Comparison of ENCODE assay signal across 8 cellular contexts in the genomic region with DNA sequence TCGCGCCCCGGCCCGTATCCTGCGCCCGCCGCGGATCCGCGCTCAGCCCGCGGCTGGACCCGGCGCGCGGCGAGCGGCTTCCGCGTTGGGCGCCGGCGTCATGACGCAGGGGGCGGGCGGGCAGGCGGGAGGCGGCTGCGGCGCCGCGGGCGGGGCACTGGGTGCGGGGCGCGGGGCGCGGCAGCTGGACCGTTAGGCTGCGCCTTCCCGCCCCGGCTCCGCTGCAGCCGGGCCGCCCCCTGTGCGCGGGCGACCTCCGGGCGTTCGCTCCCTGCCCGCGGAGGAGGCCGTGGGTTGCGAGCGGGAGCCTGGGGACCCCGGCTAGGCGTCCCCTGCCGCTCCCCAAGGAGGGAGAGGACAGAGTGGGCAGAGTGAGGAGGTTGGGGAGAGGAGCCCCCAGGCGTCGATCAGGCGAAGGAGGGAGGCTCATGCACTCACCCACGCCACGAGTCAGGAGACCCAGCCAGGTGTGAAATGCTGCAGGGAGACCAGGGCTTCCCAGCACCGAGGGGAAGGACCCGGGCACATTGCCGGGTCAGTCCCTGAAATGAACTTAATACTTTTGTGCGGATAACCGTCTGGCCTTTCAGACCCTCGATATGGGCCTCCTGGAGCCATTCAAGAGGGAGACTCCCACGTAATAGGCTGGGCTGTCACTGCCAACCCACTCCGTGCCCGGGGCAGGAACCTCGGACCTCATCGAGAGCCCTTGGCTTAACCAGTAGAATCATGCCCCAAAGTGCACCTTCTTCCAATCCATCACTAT. TPM values are rescaled to one million over a fixed set of nuclear protein-coding genes. Genes with fewer than 3 reads are reported as not detected.
DNase-seq lines count a peak whose midpoint lies in the region; ATAC-seq and TF ChIP-seq lines count a peak whose summit lies in the region.

PIP4K2A (minus strand) TSS at position 55 of the 766 bp plus-strand sequence. CDS start 252 bp downstream, outside the sequence.

- CTCF ChIA-PET in activated CD8-positive, alpha-beta memory T cell treated with anti-CD3 and anti-CD28 coated beads, Interleukin-2, amount 10 ng/mL, durations not matched to agents 7 days and 5 days (lab: Charles Lee), result interaction anchor here (2.0 to 2.7 kb wide), 3 partner anchors 14 to 46 kb away, joined by 5 to 8 read pairs (median 6); no protein-coding TSS in a partner anchor

- 14 to 38% methylated on average over 23 to 75 of the region's 75 CpGs for WGBS in endodermal cell (ENCODE audit: insufficient coverage in 1 of 2, insufficient read length in 1 of 2), 2 experiments

- peaks cover 16% of the 10 kb centered on the region for H3K36me3 Mint-ChIP-seq in activated CD8-positive, alpha-beta memory T cell treated with anti-CD3 and anti-CD28 coated beads, Interleukin-2, amount 10 ng/mL, durations not matched to agents 7 days and 5 days
- no peaks in the 10 kb centered on the region for H3K36me3 Mint-ChIP-seq in endodermal cell (ENCODE audit: low read depth)

- H3K9me3 ChIP-seq in endodermal cell (ENCODE audit: control insufficient read depth, low read length), result no peaks in the 10 kb centered on the region

- peak; percentile 71 for DNase-seq in NCI-H748 (lab: John Stamatoyannopoulos, UW; ENCODE audit: unreplicated experiment)
- peak; percentile 81 for DNase-seq in activated CD8-positive, alpha-beta memory T cell treated with anti-CD3 and anti-CD28 coated beads, Interleukin-2, amount 10 ng/mL, durations not matched to agents 7 days and 5 days
- DNase-seq in endodermal cell, result peak; percentile 62
- peak; percentile 92 for DNase-seq in mesenteric fat pad (ENCODE audit: low spot score)
- peak; percentile 70 for DNase-seq in stimulated activated CD8-positive, alpha-beta memory T cell treated with anti-CD3 and anti-CD28 coated beads, Interleukin-12 subunit alpha, Interleukin-12 subunit beta, amount 100 ng/mL, for 4 hours (ENCODE audit: low read depth)

- no peak within 1 kb of the TSS for H3K9ac ChIP-seq in endodermal cell (ENCODE audit: extremely low read depth, low read length, poor library complexity, severe bottlenecking)

- H3K27ac ChIP-seq in ACC112 (ENCODE audit: low read depth, low read length), result peak within 1 kb of the TSS; percentile 49; the same call in 1 of the 2 replicates
- no peak within 1 kb of the TSS for H3K27ac ChIP-seq in endodermal cell (ENCODE audit: low read depth, low read length)

- no peak for TF ChIP-seq CTCF in endodermal cell (conservative IDR thresholded peaks at IDR 0.05)

- no peaks in the 10 kb centered on the region for H3K9me3 Mint-ChIP-seq in activated CD8-positive, alpha-beta memory T cell treated with anti-CD3 and anti-CD28 coated beads, Interleukin-2, amount 10 ng/mL, durations not matched to agents 7 days and 5 days (ENCODE audit: low read depth)
- H3K9me3 Mint-ChIP-seq in endodermal cell, result no peaks in the 10 kb centered on the region

- peak within 1 kb of the TSS; percentile 99 for H2AFZ ChIP-seq in ACC112 (ENCODE audit: low read length, unreplicated experiment)

- peak within 1 kb of the TSS; percentile 89 for H3K4me3 Mint-ChIP-seq in activated CD8-positive, alpha-beta memory T cell treated with anti-CD3 and anti-CD28 coated beads, Interleukin-2, amount 10 ng/mL, durations not matched to agents 7 days and 5 days
- peak within 1 kb of the TSS; percentile 70 for H3K4me3 Mint-ChIP-seq in endodermal cell

- H3K27me3 ChIP-seq in ACC112 (ENCODE audit: insufficient read depth, low read length) (no peaks in the 10 kb centered on the region), endodermal cell (ENCODE audit: control insufficient read depth, insufficient read depth, low read length, poor library complexity, severe bottlenecking) (peaks cover 56% of the 10 kb centered on the region)

- ATAC-seq in GM18508 (IDR thresholded peaks at IDR 0.05; ENCODE audit: insufficient read depth, unreplicated experiment) (peak; percentile 35), HG02973 (IDR thresholded peaks at IDR 0.05; ENCODE audit: unreplicated experiment) (peak; percentile 75)
- peak; percentile 89 for ATAC-seq in activated CD8-positive, alpha-beta memory T cell treated with anti-CD3 and anti-CD28 coated beads, Interleukin-2, amount 10 ng/mL, durations not matched to agents 7 days and 5 days

- H3K4me1 Mint-ChIP-seq in activated CD8-positive, alpha-beta memory T cell treated with anti-CD3 and anti-CD28 coated beads, Interleukin-2, amount 10 ng/mL, durations not matched to agents 7 days and 5 days, result peaks cover 31% of the 10 kb centered on the region
- peaks cover 9% of the 10 kb centered on the region for H3K4me1 Mint-ChIP-seq in endodermal cell

- H3K36me3 ChIP-seq in ACC112 (ENCODE audit: insufficient read depth, low read length), result no peaks in the 10 kb centered on the region
- no peaks in the 10 kb centered on the region for H3K36me3 ChIP-seq in endodermal cell (ENCODE audit: control insufficient read depth, insufficient read depth, low read length)

- H3K27ac Mint-ChIP-seq in activated CD8-positive, alpha-beta memory T cell treated with anti-CD3 and anti-CD28 coated beads, Interleukin-2, amount 10 ng/mL, durations not matched to agents 7 days and 5 days, result peak within 1 kb of the TSS; percentile 90
- no peak within 1 kb of the TSS for H3K27ac Mint-ChIP-seq in endodermal cell

- peak within 1 kb of the TSS; percentile 97 for H3K4me3 ChIP-seq in ACC112 (ENCODE audit: low read depth, low read length)
- peak within 1 kb of the TSS; percentile 84 for H3K4me3 ChIP-seq in endodermal cell (ENCODE audit: low read length)

- H3K27me3 Mint-ChIP-seq in activated CD8-positive, alpha-beta memory T cell treated with anti-CD3 and anti-CD28 coated beads, Interleukin-2, amount 10 ng/mL, durations not matched to agents 7 days and 5 days, result no peaks in the 10 kb centered on the region
- peaks cover 63% of the 10 kb centered on the region for H3K27me3 Mint-ChIP-seq in endodermal cell (ENCODE audit: insufficient read depth)

- peaks cover 21% of the 10 kb centered on the region for H3K4me1 ChIP-seq in ACC112 (ENCODE audit: control insufficient read depth, insufficient read depth, low read length, unreplicated experiment)
- peaks cover 4% of the 10 kb centered on the region for H3K4me1 ChIP-seq in endodermal cell (ENCODE audit: control insufficient read depth, insufficient read depth, low read length)

- peaks cover 43% of the 10 kb centered on the region for H3K79me2 ChIP-seq in ACC112 (ENCODE audit: control insufficient read depth, insufficient read depth, low read length, unreplicated experiment)

RNA-seq across cellular contexts. Expression of gene PIP4K2A, which starts in this region (rescaled TPM):
- 100 to 1,000 TPM; 129 to 136 TPM for total RNA-seq in activated CD8-positive, alpha-beta memory T cell treated with anti-CD3 and anti-CD28 coated beads, Interleukin-2, amount 10 ng/mL, durations not matched to agents 7 days and 5 days
- 10 to 100 TPM; 15.0 to 17.8 TPM for total RNA-seq in endodermal cell
- 15.9 TPM for polyA plus RNA-seq in endodermal cell (2013, experiment 1 of 2)
- 15.9 TPM for polyA plus RNA-seq in endodermal cell (2013, experiment 2 of 2)
- 49.6 TPM for total RNA-seq in mesenteric fat pad

Comparison
In these comparisons a context has a peak if more than half of its experiments do, and no peak if none do; other contexts are left out.
1. ATAC-seq: peak in every context shown above with its lines; median percentile 89 in activated CD8-positive, alpha-beta memory T cell treated with anti-CD3 and anti-CD28 coated beads, Interleukin-2, amount 10 ng/mL, durations not matched to agents 7 days and 5 days; 75 in HG02973; 35 in GM18508.